9 cellular contexts compared by ENCODE assay signal in the genomic region with DNA sequence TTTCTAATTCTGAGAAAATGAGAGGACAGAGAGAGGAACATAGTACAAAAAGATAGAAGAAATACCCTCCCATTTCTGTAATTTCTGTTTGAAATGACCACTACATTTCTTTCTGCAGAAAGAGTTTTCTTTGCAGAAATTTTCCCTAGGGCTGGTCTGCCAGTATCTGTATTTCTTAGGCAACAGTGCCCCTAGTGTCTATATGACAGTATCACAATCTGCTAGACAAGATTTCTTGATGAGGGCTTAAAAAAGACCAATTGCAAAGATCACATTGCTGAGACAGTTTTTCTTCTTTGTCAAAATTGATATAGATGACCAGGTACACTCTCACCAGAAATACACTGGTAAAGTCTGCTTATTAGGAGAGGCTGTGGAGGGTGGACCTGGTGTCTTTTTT.
DNase-seq lines count a peak whose midpoint lies in the region; ATAC-seq, FAIRE-seq and TF ChIP-seq lines count a peak whose summit lies in the region.
"Had no signal": no experiment of that assay in that cellular context is flagged by ENCODE, and none has a peak within 500 bp of the region (broad histone marks: within the 10 kb centered on the region; RNA-seq: fewer than 3 reads in every experiment).

No MANE protein-coding gene starts in this region.

- no peak overlapping the region for H3K9ac ChIP-seq in PC-3 (ENCODE audit: low read length)
- H3K9ac ChIP-seq in fibroblast of lung (ENCODE audit: insufficient read depth, low read length), result no peak overlapping the region

- H3K27ac Mint-ChIP-seq in stimulated activated memory B cell treated with anti-CD40 and anti-IgM and Interleukin-4, amounts not matched to agents 10 μg/mL and 1 μg/mL and 100 μg/mL, for 72 hours, result no peak overlapping the region
- H3K27ac Mint-ChIP-seq: IgD-negative memory B cell had no signal

- no peaks in the 10 kb centered on the region for H3K27me3 Mint-ChIP-seq in stimulated activated memory B cell treated with anti-CD40 and anti-IgM and Interleukin-4, amounts not matched to agents 10 μg/mL and 1 μg/mL and 100 μg/mL, for 72 hours

- no peaks in the 10 kb centered on the region for H3K4me1 ChIP-seq in PC-3 (ENCODE audit: insufficient read depth, low read length)
- H3K4me1 ChIP-seq in fibroblast of lung (ENCODE audit: control insufficient read depth, extremely low read depth, insufficient read depth, low read length), result no peaks in the 10 kb centered on the region

- intact Hi-C loops in PC-3 (cut with micrococcal nuclease), result loop anchor here (10.0 kb wide), 1 partner anchor 569 kb away; no protein-coding TSS in a partner anchor

- H3K9me3 Mint-ChIP-seq in stimulated activated memory B cell treated with anti-CD40 and anti-IgM and Interleukin-4, amounts not matched to agents 10 μg/mL and 1 μg/mL and 100 μg/mL, for 72 hours, result no peaks in the 10 kb centered on the region
- H3K9me3 Mint-ChIP-seq: IgD-negative memory B cell had no signal

- H3K9me3 ChIP-seq in PC-3 (ENCODE audit: low read length) (no peaks in the 10 kb centered on the region), fibroblast of lung (ENCODE audit: control insufficient read depth, insufficient read depth, low read depth, low read length) (no peaks in the 10 kb centered on the region)

- no peaks in the 10 kb centered on the region for H3K27me3 ChIP-seq in H7 (ENCODE audit: control insufficient read depth, insufficient read depth, low read length)
- no peaks in the 10 kb centered on the region for H3K27me3 ChIP-seq in PC-3 (ENCODE audit: low read length)
- no peaks in the 10 kb centered on the region for H3K27me3 ChIP-seq in fibroblast of lung (ENCODE audit: control insufficient read depth, insufficient read depth, low read length)

- CTCF ChIA-PET in PC-3 (lab: Charles Lee), result no interaction called here

- FAIRE-seq in D721Med (lab: Jason Lieb, UNC), result no peak

- no peaks in the 10 kb centered on the region for H3F3A ChIP-seq in PC-3 (ENCODE audit: low read length, unreplicated experiment)

- H3K27ac ChIP-seq in PC-3 (ENCODE audit: low read length) (no peak overlapping the region), fibroblast of lung (ENCODE audit: insufficient read depth, low read length) (no peak overlapping the region)

- BruUV-seq in PC-3 (replicated peaks; lab: Mats Ljungman, UMichigan), result no TSS peak

- peak; percentile 39 for TF ChIP-seq CTCF in D721Med (IDR thresholded peaks at IDR 0.05; ENCODE audit: insufficient read depth, missing control alignments)
- peak; percentile 65 for TF ChIP-seq CTCF in PC-3 (conservative IDR thresholded peaks at IDR 0.05; ENCODE audit: low read depth, low read length)
- TF ChIP-seq CTCF in fibroblast of lung (conservative IDR thresholded peaks at IDR 0.05 in 1 of 2, IDR thresholded peaks at IDR 0.05 in 1 of 2; ENCODE audit: low read depth in 1 of 2, low read length in 2 of 2), result peak; percentile 33 to 42

- ATAC-seq in PC-3 (no peak), GM21515 (IDR thresholded peaks at IDR 0.05; ENCODE audit: unreplicated experiment) (no peak)
- ATAC-seq in stimulated activated memory B cell treated with anti-CD40 and anti-IgM and Interleukin-4, amounts not matched to agents 10 μg/mL and 1 μg/mL and 100 μg/mL, for 72 hours, result no peak

- H3K4me3 ChIP-seq in H7 (ENCODE audit: insufficient read depth, low read depth, low read length) (no peak overlapping the region), PC-3 (ENCODE audit: low read length) (no peak overlapping the region), fibroblast of lung (replicated peaks in 1 of 4; ENCODE audit: control extremely low read depth in 1 of 4, insufficient read depth in 1 of 4, low read depth in 3 of 4, low read length in 4 of 4) (no peak overlapping the region)

- no peaks in the 10 kb centered on the region for H3K79me2 ChIP-seq in PC-3 (ENCODE audit: low read length)
- H3K79me2 ChIP-seq in fibroblast of lung (ENCODE audit: control insufficient read depth, insufficient read depth, low read length), result no peaks in the 10 kb centered on the region

- H4K20me1 ChIP-seq in PC-3 (ENCODE audit: low read length), result no peaks in the 10 kb centered on the region
- H4K20me1 ChIP-seq in fibroblast of lung (ENCODE audit: control insufficient read depth, extremely low read depth, insufficient read depth, low read length), result no peaks in the 10 kb centered on the region

- no peak overlapping the region for H2AFZ ChIP-seq in PC-3 (ENCODE audit: low read length)
- no peak overlapping the region for H2AFZ ChIP-seq in fibroblast of lung (ENCODE audit: low read length)

- no peak overlapping the region for H3K4me3 Mint-ChIP-seq in stimulated activated memory B cell treated with anti-CD40 and anti-IgM and Interleukin-4, amounts not matched to agents 10 μg/mL and 1 μg/mL and 100 μg/mL, for 72 hours
- H3K4me3 Mint-ChIP-seq: IgD-negative memory B cell had no signal

- no peaks in the 10 kb centered on the region for H3K4me1 Mint-ChIP-seq in stimulated activated memory B cell treated with anti-CD40 and anti-IgM and Interleukin-4, amounts not matched to agents 10 μg/mL and 1 μg/mL and 100 μg/mL, for 72 hours
- H3K4me1 Mint-ChIP-seq: IgD-negative memory B cell had no signal

- H3K9me2 ChIP-seq in PC-3 (replicated peaks; ENCODE audit: low read length), result no peaks in the 10 kb centered on the region

- no peaks in the 10 kb centered on the region for H3K36me3 ChIP-seq in H7 (replicated peaks; ENCODE audit: control insufficient read depth, insufficient read depth, low read length)
- no peaks in the 10 kb centered on the region for H3K36me3 ChIP-seq in PC-3 (ENCODE audit: low read depth, low read length)
- no peaks in the 10 kb centered on the region for H3K36me3 ChIP-seq in fibroblast of lung (ENCODE audit: control insufficient read depth, insufficient read depth, low read length)

- H3K4me2 ChIP-seq in PC-3 (ENCODE audit: low read length), result no peak overlapping the region
- no peak overlapping the region for H3K4me2 ChIP-seq in fibroblast of lung (ENCODE audit: extremely low read depth, insufficient read depth, low read length)

- peak; percentile 13 for DNase-seq in D721Med (ENCODE audit: insufficient read length, low spot score)
- peak; percentile 49 for DNase-seq in H7
- peak; percentile 43 for DNase-seq in PC-3
- DNase-seq in fibroblast of lung (ENCODE audit: low read depth in 2 of 2), result peak; percentile 9 to 18
- DNase-seq in retina, result peak; percentile 3
- no peak for DNase-seq in NCI-H187 (lab: John Stamatoyannopoulos, UW)

- no peaks in the 10 kb centered on the region for H3K36me3 Mint-ChIP-seq in stimulated activated memory B cell treated with anti-CD40 and anti-IgM and Interleukin-4, amounts not matched to agents 10 μg/mL and 1 μg/mL and 100 μg/mL, for 72 hours
- H3K36me3 Mint-ChIP-seq: IgD-negative memory B cell had no signal

- POLR2A ChIA-PET in PC-3 (lab: Charles Lee; ENCODE audit: unreplicated experiment), result no interaction called here

Comparison
In these comparisons a context has a peak if more than half of its experiments do, and no peak if none do; other contexts are left out.
1. DNase-seq: peak in D721Med (single experiment), H7 (single experiment), PC-3 (single experiment), fibroblast of lung (2 of 2) and retina (single experiment); none in NCI-H187 (0 of 2).
2. Peak in every context shown above with its lines, with median percentiles within 50 percentile points of each other: CTCF ChIP-seq.